Comparison of ENCODE assay signal across 17 cellular contexts in genomic region chr6:148578837-148579236, GRCh38.
"Had no signal": no experiment of that assay in that cellular context is flagged by ENCODE, and none has a peak within 500 bp of the region (broad histone marks: within the 10 kb centered on the region; RNA-seq: fewer than 3 reads in every experiment).

No MANE protein-coding gene starts in this region.

- H2AFZ ChIP-seq: neural progenitor cell had no signal

- H3K27me3 ChIP-seq: gastrocnemius medialis, left lung, neural progenitor cell, sigmoid colon, tibial artery had no signal

- DNase-seq: activated CD4-positive, CD25-positive, alpha-beta regulatory T cell treated with anti-CD3 and anti-CD28 coated beads, Interleukin-2, amount 50 U/mL, for 72 hours; activated T-cell treated with anti-CD3 and anti-CD28 coated beads, Interleukin-2, amount 50 U/mL, for 4 hours; cortex of kidney; natural killer cell had no signal

- H3K4me3 ChIP-seq: gastrocnemius medialis, left lung, lung, neural progenitor cell, sigmoid colon, stomach, tibial artery had no signal

- H3K27ac ChIP-seq: gastrocnemius medialis, left lung, neural progenitor cell, stomach, tibial artery, WERI-Rb-1 had no signal

- H3K36me3 ChIP-seq: gastrocnemius medialis, left lung, neural progenitor cell, sigmoid colon, stomach, tibial artery, WERI-Rb-1 had no signal

- H3K4me1 ChIP-seq: gastrocnemius medialis, left lung, neural progenitor cell, tibial artery had no signal

- H3K36me3 Mint-ChIP-seq: natural killer cell; neural progenitor cell; stimulated activated effector memory CD8-positive, alpha-beta T cell treated with anti-CD3 and anti-CD28 coated beads, Interleukin-12 subunit alpha, Interleukin-12 subunit beta, amount 100 ng/mL, for 72 hours had no signal

- H3K9me3 ChIP-seq: gastrocnemius medialis, left lung, sigmoid colon had no signal

- H3K9me3 Mint-ChIP-seq: activated CD4-positive, alpha-beta T cell treated with anti-CD3 and anti-CD28 coated beads, Interleukin-2, amount 10 ng/mL, durations not matched to agents 7 days and 5 days; activated CD8-positive, alpha-beta T cell treated with anti-CD3 and anti-CD28 coated beads for 36 hours; activated T-cell treated with anti-CD3 and anti-CD28 coated beads, Interleukin-2, amount 50 U/mL, for 4 hours; activated T-helper 17 cell treated with anti-CD3 and anti-CD28 coated beads, Interleukin-2, amount 50 U/mL, for 72 hours; effector memory CD8-positive, alpha-beta T cell; natural killer cell; stimulated activated effector memory CD8-positive, alpha-beta T cell treated with anti-CD3 and anti-CD28 coated beads, Interleukin-12 subunit alpha, Interleukin-12 subunit beta, amount 100 ng/mL, for 72 hours had no signal

- H3K4me1 Mint-ChIP-seq: activated CD4-positive, alpha-beta T cell treated with anti-CD3 and anti-CD28 coated beads, Interleukin-2, amount 10 ng/mL, durations not matched to agents 7 days and 5 days had no signal

- H3K4me3 Mint-ChIP-seq: activated CD4-positive, alpha-beta T cell treated with anti-CD3 and anti-CD28 coated beads, Interleukin-2, amount 10 ng/mL, durations not matched to agents 7 days and 5 days; activated CD8-positive, alpha-beta T cell treated with anti-CD3 and anti-CD28 coated beads for 36 hours; activated T-cell treated with anti-CD3 and anti-CD28 coated beads, Interleukin-2, amount 50 U/mL, for 4 hours; activated T-helper 17 cell treated with anti-CD3 and anti-CD28 coated beads, Interleukin-2, amount 50 U/mL, for 72 hours; effector memory CD8-positive, alpha-beta T cell; natural killer cell; neural progenitor cell; stimulated activated effector memory CD8-positive, alpha-beta T cell treated with anti-CD3 and anti-CD28 coated beads, Interleukin-12 subunit alpha, Interleukin-12 subunit beta, amount 100 ng/mL, for 72 hours had no signal

- H3K4me2 ChIP-seq: neural progenitor cell had no signal

- H3K27ac Mint-ChIP-seq: activated CD4-positive, alpha-beta T cell treated with anti-CD3 and anti-CD28 coated beads, Interleukin-2, amount 10 ng/mL, durations not matched to agents 7 days and 5 days; activated CD8-positive, alpha-beta T cell treated with anti-CD3 and anti-CD28 coated beads for 36 hours; activated T-helper 17 cell treated with anti-CD3 and anti-CD28 coated beads, Interleukin-2, amount 50 U/mL, for 72 hours; natural killer cell; neural progenitor cell; stimulated activated effector memory CD8-positive, alpha-beta T cell treated with anti-CD3 and anti-CD28 coated beads, Interleukin-12 subunit alpha, Interleukin-12 subunit beta, amount 100 ng/mL, for 72 hours had no signal
